15 cellular contexts compared by ENCODE assay signal in genomic region chr13:24147570-24147963, GRCh38. TPM values are rescaled to one million over a fixed set of nuclear protein-coding genes. Genes with fewer than 3 reads are reported as not detected.
DNase-seq lines count a peak whose midpoint lies in the region; ATAC-seq and TF ChIP-seq lines count a peak whose summit lies in the region.
"Had no signal": no experiment of that assay in that cellular context is flagged by ENCODE, and none has a peak within 500 bp of the region (broad histone marks: within the 10 kb centered on the region; RNA-seq: fewer than 3 reads in every experiment).

No MANE protein-coding gene starts in this region.

- no peak overlapping the region for H3K4me3 ChIP-seq in transverse colon
- H3K4me3 ChIP-seq in naive thymus-derived CD4-positive, alpha-beta T cell (ENCODE audit: low read length) = no peak overlapping the region
- H3K4me3 ChIP-seq: gastrocnemius medialis had no signal

- POLR2A ChIA-PET in naive thymus-derived CD4-positive, alpha-beta T cell (lab: Charles Lee) = no interaction called here

- H3K4me3 Mint-ChIP-seq in naive thymus-derived CD4-positive, alpha-beta T cell = no peak overlapping the region

- H3K9me3 ChIP-seq in transverse colon = no peaks in the 10 kb centered on the region
- H3K9me3 ChIP-seq in naive thymus-derived CD4-positive, alpha-beta T cell (ENCODE audit: control insufficient read depth in 2 of 3, low read length in 3 of 3) = no peaks in the 10 kb centered on the region
- H3K9me3 ChIP-seq: gastrocnemius medialis had no signal

- H3K36me3 ChIP-seq in transverse colon = no peaks in the 10 kb centered on the region
- H3K36me3 ChIP-seq in naive thymus-derived CD4-positive, alpha-beta T cell (ENCODE audit: control insufficient read depth in 2 of 3, insufficient read depth in 3 of 3, low read length in 3 of 3) = no peaks in the 10 kb centered on the region
- H3K36me3 ChIP-seq: gastrocnemius medialis had no signal

- no peak for TF ChIP-seq POLR2A in transverse colon (IDR thresholded peaks at IDR 0.05)

- H3K27me3 Mint-ChIP-seq in naive thymus-derived CD4-positive, alpha-beta T cell = peaks cover 0 to 20% (median 0%) of the 10 kb centered on the region in 5 donors

- no peaks in the 10 kb centered on the region for H3K27me3 ChIP-seq in transverse colon
- no peaks in the 10 kb centered on the region for H3K27me3 ChIP-seq in naive thymus-derived CD4-positive, alpha-beta T cell (ENCODE audit: control insufficient read depth in 2 of 2, insufficient read depth in 2 of 2, low read length in 2 of 2)
- H3K27me3 ChIP-seq: gastrocnemius medialis had no signal

- WGBS in transverse colon (ENCODE audit: low coverage in 1 of 2), 2 donors = 41 to 48% methylated on average over 4 to 6 of the region's 6 CpGs

- peaks cover 0 to 23% (median 8%) of the 10 kb centered on the region in 4 donors for H3K4me1 ChIP-seq in transverse colon
- H3K4me1 ChIP-seq in naive thymus-derived CD4-positive, alpha-beta T cell (ENCODE audit: control insufficient read depth in 2 of 2, insufficient read depth in 2 of 2, low read length in 2 of 2) = no peaks in the 10 kb centered on the region
- H3K4me1 ChIP-seq: gastrocnemius medialis had no signal

- in situ Hi-C loops in transverse colon (cut with MboI; ENCODE audit: low pct_ligation_motif_present in 1 of 4, low pct_unique_long_range_greater_than_20kb in 1 of 4, low sequenced_read_pairs in 3 of 4) = no loop called here

- no peak overlapping the region for H3K27ac Mint-ChIP-seq in naive thymus-derived CD4-positive, alpha-beta T cell

- no peak for TF ChIP-seq EP300 in transverse colon (IDR thresholded peaks at IDR 0.05; ENCODE audit: low read depth)

- TF ChIP-seq CTCF in transverse colon (IDR thresholded peaks at IDR 0.05) = no peak

- DNase-seq in glomerular visceral epithelial cell (ENCODE audit: extremely low spot score) (peak; percentile 33), transverse colon (peak; percentile 38), T-helper 2 cell (no peak)
- no peak for DNase-seq in naive thymus-derived CD4-positive, alpha-beta T cell
- DNase-seq: C1 segment of cervical spinal cord; caudate nucleus; gastrocnemius medialis; NCI-H1105 treated with DMSO at 0.1 percent for 48 hours; retina; stimulated activated CD4-positive, alpha-beta T cell treated with anti-CD3 and anti-CD28 coated beads, Interleukin-2, amount 100 ng/mL, for 24 hours; SW 1271 had no signal

- intact Hi-C loops in transverse colon (cut with DNase I; ENCODE audit: low total_unique reads) = no loop called here
- intact Hi-C loops in naive thymus-derived CD4-positive, alpha-beta T cell (cut with micrococcal nuclease) = no loop called here

- no peaks in the 10 kb centered on the region for H3K36me3 Mint-ChIP-seq in naive thymus-derived CD4-positive, alpha-beta T cell

- no peaks in the 10 kb centered on the region for H3K4me1 Mint-ChIP-seq in naive thymus-derived CD4-positive, alpha-beta T cell

- no peaks in the 10 kb centered on the region for H3K9me3 Mint-ChIP-seq in naive thymus-derived CD4-positive, alpha-beta T cell

- peak overlapping the region in 1 of 4 donors; percentile 48 for H3K27ac ChIP-seq in transverse colon
- no peak overlapping the region for H3K27ac ChIP-seq in naive thymus-derived CD4-positive, alpha-beta T cell (ENCODE audit: low read depth, low read length)
- H3K27ac ChIP-seq: gastrocnemius medialis had no signal

- ATAC-seq in GM19372 (IDR thresholded peaks at IDR 0.05; ENCODE audit: low read depth, unreplicated experiment) (peak; percentile 76), HG03097 (IDR thresholded peaks at IDR 0.05; ENCODE audit: low FRiP score, unreplicated experiment) (peak; percentile 96), HG03280 (IDR thresholded peaks at IDR 0.05; ENCODE audit: unreplicated experiment) (no peak)
- ATAC-seq in naive thymus-derived CD4-positive, alpha-beta T cell = no peak
- ATAC-seq: activated CD4-positive, CD25-positive, alpha-beta regulatory T cell treated with anti-CD3 and anti-CD28 coated beads, Interleukin-2, amount 50 U/mL, for 24 hours; gastrocnemius medialis had no signal

- CTCF ChIA-PET in naive thymus-derived CD4-positive, alpha-beta T cell (lab: Charles Lee) = no interaction called here

RNA-seq across cellular contexts. Expression of gene SPATA13, which starts 13.0 kb away (rescaled TPM):
- total RNA-seq in transverse colon = 100 to 1,000 TPM in 2 of 4 donors, 10 to 100 TPM in 2; 85.1 to 612 (median 228) TPM
- 100 to 1,000 TPM in 3 of 5 experiments, 10 to 100 TPM in 2; 62.2 to 104 (median 101) TPM for total RNA-seq in naive thymus-derived CD4-positive, alpha-beta T cell
- 10 to 100 TPM; 91.4 to 96.1 TPM for polyA plus RNA-seq in naive thymus-derived CD4-positive, alpha-beta T cell

Comparison
In these comparisons a context has a peak if more than half of its experiments do, and no peak if none do; other contexts are left out.
1. ATAC-seq: peak in GM19372 (single experiment) and HG03097 (single experiment); none in naive thymus-derived CD4-positive, alpha-beta T cell (single experiment) and HG03280 (single experiment).
2. DNase-seq: peak in glomerular visceral epithelial cell (single experiment) and transverse colon (single experiment); none in naive thymus-derived CD4-positive, alpha-beta T cell (0 of 9) and T-helper 2 cell (0 of 5).